ENCODE assay signal across 15 cellular contexts in genomic region chr6:96059586-96059985, GRCh38. TPM values are rescaled to one million over a fixed set of nuclear protein-coding genes. Genes with fewer than 3 reads are reported as not detected.
"Had no signal": no experiment of that assay in that cellular context is flagged by ENCODE, and none has a peak within 500 bp of the region (broad histone marks: within the 10 kb centered on the region; RNA-seq: fewer than 3 reads in every experiment).

No MANE protein-coding gene starts in this region.

- H3K27me3 ChIP-seq: gastroesophageal sphincter, stomach, tibial artery, vagina had no signal

- H3K27ac ChIP-seq: gastroesophageal sphincter, skin epidermis, stomach, tibial artery, vagina had no signal

- H3K36me3 ChIP-seq: gastroesophageal sphincter, tibial artery, vagina had no signal

- H3K4me3 ChIP-seq: gastroesophageal sphincter, skin epidermis, stomach, tibial artery, vagina had no signal

- ATAC-seq: activated T-cell treated with anti-CD3 and anti-CD28 coated beads, Interleukin-2, amount 50 U/mL, for 72 hours; gastroesophageal sphincter had no signal

- H3K4me1 ChIP-seq: gastroesophageal sphincter, stomach, vagina had no signal

- H3K9me3 ChIP-seq: gastroesophageal sphincter, stomach, tibial artery, vagina had no signal

- DNase-seq: activated CD4-positive, alpha-beta T cell treated with anti-CD3 and anti-CD28 coated beads for 1 hour; activated CD4-positive, alpha-beta T cell treated with anti-CD3 and anti-CD28 coated beads, Interleukin-2, amount 50 U/mL, for 48 hours; activated gamma-delta T cell treated with Interleukin-2 at 50 U/mL for 16 hours; activated naive CD8-positive, alpha-beta T cell treated with anti-CD3 and anti-CD28 coated beads for 36 hours; activated T-cell treated with anti-CD3 and anti-CD28 coated beads, Interleukin-2, amount 50 U/mL, for 72 hours; anterior cingulate cortex; hippocampal formation; kidney glomerular epithelial cell; midbrain; posterior cingulate gyrus; stomach; tibial artery had no signal

RNA-seq across cellular contexts. Expression of gene FUT9, which starts 43.8 kb away (rescaled TPM):
- total RNA-seq: activated naive CD8-positive, alpha-beta T cell treated with anti-CD3 and anti-CD28 coated beads for 36 hours; activated T-cell treated with anti-CD3 and anti-CD28 coated beads, Interleukin-2, amount 50 U/mL, for 72 hours; vagina had no signal
